25 cellular contexts compared by ENCODE assay signal in the genomic region with DNA sequence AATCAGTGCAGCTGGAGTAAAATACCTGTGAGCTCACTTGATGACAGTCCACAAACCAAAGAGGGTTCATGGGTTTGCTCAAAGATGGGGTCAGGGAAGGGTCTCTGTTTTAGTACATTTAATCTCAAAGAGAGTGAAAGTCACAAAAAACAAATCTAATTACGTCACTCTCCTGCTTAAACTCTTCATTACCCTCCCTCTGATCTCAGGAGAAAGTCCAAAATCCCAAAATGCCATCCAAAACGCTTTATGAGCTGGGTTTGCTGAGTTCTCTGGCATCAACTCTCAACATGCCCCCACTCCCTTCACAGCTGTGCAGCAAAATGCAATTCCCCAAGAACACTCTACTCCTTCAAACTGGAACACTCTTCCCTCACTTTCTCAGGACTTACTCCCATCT. TPM values are rescaled to one million over a fixed set of nuclear protein-coding genes. Genes with fewer than 3 reads are reported as not detected.
"Had no signal": no experiment of that assay in that cellular context is flagged by ENCODE, and none has a peak within 500 bp of the region (broad histone marks: within the 10 kb centered on the region; RNA-seq: fewer than 3 reads in every experiment).

No MANE protein-coding gene starts in this region.

- H3K27ac ChIP-seq: ascending aorta, SJSA1 had no signal

- H3K36me3 ChIP-seq: ascending aorta, MG63, SJSA1 had no signal

- H3K4me3 ChIP-seq: ascending aorta, MG63, SJSA1 had no signal

- H3K9me3 Mint-ChIP-seq: activated CD4-positive, alpha-beta T cell treated with anti-CD3 and anti-CD28 coated beads, Interleukin-2, amount 10 ng/mL, durations not matched to agents 7 days and 5 days; brain; T-helper 1 cell treated with Interleukin-12 subunit alpha and Interleukin-12 subunit beta and Interleukin-4 antibody, amounts not matched to agents 30 μg/mL and 1 μg/mL, for 36 hours had no signal

- DNase-seq: activated B cell treated with CpG ODN at 0.5 μM for 24 hours; activated CD4-positive, alpha-beta memory T cell treated with anti-CD3 and anti-CD28 coated beads for 36 hours; activated CD4-positive, alpha-beta T cell treated with anti-CD3 and anti-CD28 coated beads for 1 hour; activated CD4-positive, alpha-beta T cell treated with anti-CD3 and anti-CD28 coated beads, Interleukin-2, amount 10 ng/mL, durations not matched to agents 7 days and 5 days; activated CD8-positive, alpha-beta memory T cell treated with anti-CD3 and anti-CD28 coated beads for 24 hours; activated effector memory CD4-positive, alpha-beta T cell treated with anti-CD3 and anti-CD28 coated beads, Interleukin-2, amount 50 U/mL, for 16 hours; activated naive CD4-positive, alpha-beta T cell treated with Interleukin-2 at 50 U/mL for 16 hours; activated naive CD8-positive, alpha-beta T cell treated with anti-CD3 and anti-CD28 coated beads, Interleukin-2, amount 50 U/mL, for 24 hours; activated T-cell treated with anti-CD3 and anti-CD28 coated beads, Interleukin-2, amount 50 U/mL, for 4 hours; amniotic stem cell; MG63; MV-4-11; NCI-H1092 treated with DMSO at 0.1 percent for 48 hours; NCI-H1436; NCI-H187; NCI-H2081; NCI-H446; NCI-H524; SHP77; T-helper 9 cell had no signal

- H3K4me3 Mint-ChIP-seq: activated B cell treated with CpG ODN at 0.5 μM for 24 hours; activated CD4-positive, alpha-beta memory T cell treated with anti-CD3 and anti-CD28 coated beads for 36 hours; activated CD4-positive, alpha-beta T cell treated with anti-CD3 and anti-CD28 coated beads, Interleukin-2, amount 10 ng/mL, durations not matched to agents 7 days and 5 days; activated naive CD8-positive, alpha-beta T cell treated with anti-CD3 and anti-CD28 coated beads, Interleukin-2, amount 50 U/mL, for 24 hours; activated T-cell treated with anti-CD3 and anti-CD28 coated beads, Interleukin-2, amount 50 U/mL, for 4 hours; brain; T-helper 1 cell treated with Interleukin-12 subunit alpha and Interleukin-12 subunit beta and Interleukin-4 antibody, amounts not matched to agents 30 μg/mL and 1 μg/mL, for 36 hours had no signal

- H3K27me3 ChIP-seq: ascending aorta, MG63, SJSA1 had no signal

- H3K27ac Mint-ChIP-seq: activated B cell treated with CpG ODN at 0.5 μM for 24 hours; activated CD4-positive, alpha-beta memory T cell treated with anti-CD3 and anti-CD28 coated beads for 36 hours; activated CD4-positive, alpha-beta T cell treated with anti-CD3 and anti-CD28 coated beads, Interleukin-2, amount 10 ng/mL, durations not matched to agents 7 days and 5 days; activated naive CD4-positive, alpha-beta T cell treated with anti-CD3 and anti-CD28 coated beads, Interleukin-2, amount 50 U/mL, for 72 hours; activated naive CD8-positive, alpha-beta T cell treated with anti-CD3 and anti-CD28 coated beads, Interleukin-2, amount 50 U/mL, for 24 hours; brain; T-helper 1 cell treated with Interleukin-12 subunit alpha and Interleukin-12 subunit beta and Interleukin-4 antibody, amounts not matched to agents 30 μg/mL and 1 μg/mL, for 36 hours had no signal

- ATAC-seq: activated naive CD4-positive, alpha-beta T cell treated with anti-CD3 and anti-CD28 coated beads, Interleukin-2, amount 50 U/mL, for 72 hours; activated naive CD8-positive, alpha-beta T cell treated with anti-CD3 and anti-CD28 coated beads, Interleukin-2, amount 50 U/mL, for 24 hours; activated T-cell treated with anti-CD3 and anti-CD28 coated beads, Interleukin-2, amount 50 U/mL, for 4 hours had no signal

- H3K36me3 Mint-ChIP-seq: activated naive CD4-positive, alpha-beta T cell treated with anti-CD3 and anti-CD28 coated beads, Interleukin-2, amount 50 U/mL, for 72 hours; brain had no signal

- H3K9me3 ChIP-seq: ascending aorta, SJSA1 had no signal

- H3K4me1 Mint-ChIP-seq: activated B cell treated with CpG ODN at 0.5 μM for 24 hours; activated CD4-positive, alpha-beta T cell treated with anti-CD3 and anti-CD28 coated beads, Interleukin-2, amount 10 ng/mL, durations not matched to agents 7 days and 5 days; activated naive CD8-positive, alpha-beta T cell treated with anti-CD3 and anti-CD28 coated beads, Interleukin-2, amount 50 U/mL, for 24 hours; brain had no signal

- H3K27me3 Mint-ChIP-seq: activated naive CD8-positive, alpha-beta T cell treated with anti-CD3 and anti-CD28 coated beads, Interleukin-2, amount 50 U/mL, for 24 hours had no signal

RNA-seq across cellular contexts. Expression of a gene that starts 40.4 kb away (rescaled TPM):
- total RNA-seq: activated B cell treated with CpG ODN at 0.5 μM for 24 hours; activated CD4-positive, alpha-beta memory T cell treated with anti-CD3 and anti-CD28 coated beads for 36 hours; activated CD4-positive, alpha-beta T cell treated with anti-CD3 and anti-CD28 coated beads, Interleukin-2, amount 10 ng/mL, durations not matched to agents 7 days and 5 days; activated naive CD4-positive, alpha-beta T cell treated with anti-CD3 and anti-CD28 coated beads, Interleukin-2, amount 50 U/mL, for 72 hours; activated T-cell treated with anti-CD3 and anti-CD28 coated beads, Interleukin-2, amount 50 U/mL, for 4 hours; SJSA1 had no signal
